In the genomic region with DNA sequence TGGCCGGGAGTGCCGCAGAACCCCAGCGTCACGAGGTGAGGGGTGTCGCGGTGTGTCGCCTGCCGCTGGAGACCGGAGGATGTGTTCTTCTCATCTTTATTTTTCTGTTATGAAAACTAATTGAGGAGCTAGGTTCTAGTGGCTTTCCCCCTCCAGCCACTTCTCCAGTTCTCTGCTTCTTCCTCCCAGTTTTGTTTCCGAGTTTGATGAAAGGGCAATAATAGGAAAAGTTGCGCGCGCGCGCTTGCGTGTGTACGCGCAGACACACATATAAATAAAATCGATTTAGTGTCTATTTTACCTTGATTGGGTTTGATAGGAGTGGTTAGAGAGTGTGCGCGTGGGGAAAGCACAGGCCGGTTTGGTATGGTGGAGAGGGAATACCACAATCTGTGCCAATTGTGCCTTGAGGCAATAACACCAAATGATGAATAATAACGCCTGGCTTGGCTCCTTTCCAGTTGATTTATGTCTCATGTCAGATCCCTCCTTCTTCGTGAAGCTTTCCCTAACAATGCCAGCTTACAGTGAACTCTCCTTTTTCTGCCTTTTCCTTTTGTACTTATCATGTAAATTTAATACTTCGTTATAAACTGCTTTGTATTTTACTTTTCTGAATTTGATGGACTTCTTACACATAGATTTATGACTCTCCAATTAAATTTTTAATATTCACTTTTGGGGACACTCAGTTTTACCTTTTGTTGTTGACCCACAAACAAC, we compare ENCODE assay signal across 8 cellular contexts. TPM values are rescaled to one million over a fixed set of nuclear protein-coding genes. Genes with fewer than 3 reads are reported as not detected.
DNase-seq lines count a peak whose midpoint lies in the region; ATAC-seq and TF ChIP-seq lines count a peak whose summit lies in the region.

No MANE protein-coding gene starts in this region.

- dilution Hi-C loops in IMR-90 (cut with HindIII; ENCODE audit: low sequenced_read_pairs, unreplicated experiment): no loop called here

- H3K4me2 ChIP-seq in IMR-90 (ENCODE audit: low read depth, low read length): peak overlapping the region; percentile 94

- H2BK120ac ChIP-seq in IMR-90 (ENCODE audit: low read depth, low read length): peak overlapping the region; percentile 59

- H3K4me3 ChIP-seq in IMR-90 (ENCODE audit: insufficient read depth, low read depth, low read length): peak overlapping the region; percentile 71
- H3K4me3 ChIP-seq in adipocyte (ENCODE audit: low read length): peak overlapping the region; percentile 98
- H3K4me3 ChIP-seq in right cardiac atrium (ENCODE audit: low read length): peak overlapping the region; percentile 68
- peak overlapping the region; percentile 77 to 92 (median 91) for H3K4me3 ChIP-seq in gastrocnemius medialis

- ATAC-seq in IMR-90 (ENCODE audit: low read depth) (no peak), right cardiac atrium (no peak), gastrocnemius medialis (no peak), GM21723 (IDR thresholded peaks at IDR 0.05; ENCODE audit: unreplicated experiment) (no peak)

- no peak overlapping the region for H2AK5ac ChIP-seq in IMR-90 (ENCODE audit: low read depth, low read length)

- peak overlapping the region; percentile 68 for H3K4ac ChIP-seq in IMR-90 (ENCODE audit: low read depth, low read length)

- 0 out of 3 replicates have a peak overlapping the region, but pooled peaks have one; percentile 7 for H2BK15ac ChIP-seq in IMR-90 (ENCODE audit: low read depth, low read length)

- H2BK20ac ChIP-seq in IMR-90 (ENCODE audit: low read depth, low read length): 0 out of 2 replicates have a peak overlapping the region, but pooled peaks have one; percentile 20

- H2BK5ac ChIP-seq in IMR-90 (ENCODE audit: low read depth, low read length, poor library complexity, severe bottlenecking): peak overlapping the region; percentile 49

- H3K27ac ChIP-seq in IMR-90 (ENCODE audit: insufficient read depth, low read length) (peak overlapping the region; percentile 61), right cardiac atrium (ENCODE audit: low read length) (peak overlapping the region; percentile 90), gastrocnemius medialis (peak overlapping the region; percentile 95 to 100 (median 98))

- peak overlapping the region; percentile 35 for H2AFZ ChIP-seq in IMR-90 (replicated peaks; ENCODE audit: low read length, poor library complexity)

- DNase-seq in COLO668 (lab: John Stamatoyannopoulos, UW; ENCODE audit: unreplicated experiment) (peak; percentile 34), IMR-90 (peak; percentile 86), RPMI8226 (peak; percentile 87), adipocyte (ENCODE audit: low read depth) (peak; percentile 93), right cardiac atrium (peak; percentile 32 to 73 (median 53)), gastrocnemius medialis (peak; percentile 21 to 41), hippocampal formation (lab: John Stamatoyannopoulos, UW) (no peak)

- POLR2A ChIA-PET in IMR-90 (lab: Charles Lee; ENCODE audit: unreplicated experiment): interaction anchor here (0.6 to 0.7 kb wide), 2 partner anchors 35 to 121 kb away, joined by 3 to 5 read pairs; a partner anchor contains a TSS

- no peak for TF ChIP-seq CTCF in IMR-90 (conservative IDR thresholded peaks at IDR 0.05; ENCODE audit: low read depth, low read length)
- peak in 2 of 5 experiments; percentile 3 to 10 for TF ChIP-seq CTCF in gastrocnemius medialis (IDR thresholded peaks at IDR 0.05 in 4 of 5, conservative IDR thresholded peaks at IDR 0.05 in 1 of 5)

- H3K9ac ChIP-seq in IMR-90 (ENCODE audit: low read depth, low read length): peak overlapping the region; percentile 83
- H3K9ac ChIP-seq in adipocyte (ENCODE audit: low read length): peak overlapping the region; percentile 97

- in situ Hi-C loops in IMR-90 (cut with MboI; ENCODE audit: low sequenced_read_pairs): no loop called here
- in situ Hi-C loops in gastrocnemius medialis (cut with MboI; ENCODE audit: low sequenced_read_pairs in 4 of 4): loop anchor here in 3 of 4 donors (5.0 to 25.0 kb wide), 4 partner anchors 139 to 459 kb away; no protein-coding TSS in a partner anchor

- H4K20me1 ChIP-seq in IMR-90 (ENCODE audit: insufficient read depth, low read length): peaks cover 50% of the 10 kb centered on the region

- H3K4me1 ChIP-seq in IMR-90 (ENCODE audit: control insufficient read depth, insufficient read depth, low read length): peaks cover 10% of the 10 kb centered on the region
- peaks cover 51% of the 10 kb centered on the region for H3K4me1 ChIP-seq in adipocyte (ENCODE audit: control insufficient read depth, insufficient read depth, low read length)
- H3K4me1 ChIP-seq in right cardiac atrium (ENCODE audit: control insufficient read depth, insufficient read depth, low read length): peaks cover 5% of the 10 kb centered on the region
- H3K4me1 ChIP-seq in gastrocnemius medialis: peaks cover 45 to 51% of the 10 kb centered on the region in 2 donors

- no CpG with 5 or more reads among the region's 25 CpGs for WGBS in IMR-90 (ENCODE audit: extremely low coverage in 2 of 2, insufficient read length in 1 of 2), 2 experiments
- WGBS in right cardiac atrium: 3% methylated on average over 25 of the region's 25 CpGs

- H2AK9ac ChIP-seq in IMR-90 (replicated peaks; ENCODE audit: low read depth, low read length, poor library complexity): peak overlapping the region; percentile 60

- peak overlapping the region; percentile 59 for H3K56ac ChIP-seq in IMR-90 (ENCODE audit: extremely low read depth, insufficient read depth, low read length)

- H3K27me3 ChIP-seq in IMR-90 (ENCODE audit: control insufficient read depth, insufficient read depth, low read length) (no peaks in the 10 kb centered on the region), adipocyte (replicated peaks; ENCODE audit: control insufficient read depth, insufficient read depth, low read length) (no peaks in the 10 kb centered on the region), right cardiac atrium (ENCODE audit: control insufficient read depth, insufficient read depth) (no peaks in the 10 kb centered on the region), gastrocnemius medialis (no peaks in the 10 kb centered on the region)

- BruUV-seq in IMR-90 (replicated peaks; lab: Mats Ljungman, UMichigan): no TSS peak

- no peaks in the 10 kb centered on the region for H3K9me3 ChIP-seq in IMR-90 (ENCODE audit: control insufficient read depth, insufficient read depth, low read length)
- H3K9me3 ChIP-seq in adipocyte (ENCODE audit: control insufficient read depth, low read length): no peaks in the 10 kb centered on the region
- H3K9me3 ChIP-seq in right cardiac atrium (ENCODE audit: control insufficient read depth, low read length): no peaks in the 10 kb centered on the region
- no peaks in the 10 kb centered on the region for H3K9me3 ChIP-seq in gastrocnemius medialis

- no peak; the same call in 1 of the 2 replicates for TF ChIP-seq RAD21 in IMR-90 (IDR thresholded peaks at IDR 0.05; ENCODE audit: low read length)

- H3K14ac ChIP-seq in IMR-90 (replicated peaks; ENCODE audit: low read depth, low read length): peak overlapping the region; percentile 92

- peak overlapping the region; percentile 24; the same call in 1 of the 2 replicates for H4K5ac ChIP-seq in IMR-90 (ENCODE audit: low read depth, low read length)

- CTCF ChIA-PET in IMR-90 (lab: Yijun Ruan, JAX): interaction anchor here (0.6 to 1.3 kb wide), 6 partner anchors 401 to 461 kb away, joined by 3 to 6 read pairs (median 4); no protein-coding TSS in a partner anchor

- H3K18ac ChIP-seq in IMR-90 (ENCODE audit: low read depth, low read length): peak overlapping the region; percentile 63; the same call in 1 of the 2 replicates

- intact Hi-C loops in IMR-90 (cut with micrococcal nuclease) (loop anchor here (1.0 to 5.0 kb wide), 5 partner anchors 76 to 524 kb away; no protein-coding TSS in a partner anchor), right cardiac atrium (cut with DNase I) (loop anchor here (2.0 to 10.0 kb wide), 8 partner anchors 121 to 459 kb away; a partner anchor contains a TSS), gastrocnemius medialis (cut with DNase I; ENCODE audit: low total_unique reads) (loop anchor here (2.0 to 10.0 kb wide), 6 partner anchors 45 to 821 kb away; a partner anchor contains a TSS)

- H3K36me3 ChIP-seq in IMR-90 (ENCODE audit: control insufficient read depth, insufficient read depth, low read length) (peaks cover 14% of the 10 kb centered on the region), adipocyte (ENCODE audit: control insufficient read depth, insufficient read depth, low read length, severe bottlenecking) (peaks cover 32% of the 10 kb centered on the region), gastrocnemius medialis (peaks cover 2 to 12% of the 10 kb centered on the region in 2 donors)

- H3K9me1 ChIP-seq in IMR-90 (ENCODE audit: insufficient read depth, low read length): peaks cover 16% of the 10 kb centered on the region

- peak overlapping the region; percentile 90 for H3K23ac ChIP-seq in IMR-90 (ENCODE audit: low read depth, low read length)

- peak overlapping the region in 1 of 2 experiments; percentile 1; a peak in 1 of 4 replicates for H4K8ac ChIP-seq in IMR-90 (ENCODE audit: low read depth in 2 of 2, low read length in 2 of 2)

- H3K79me1 ChIP-seq in IMR-90 (ENCODE audit: low read depth in 1 of 2, low read length in 2 of 2): peaks cover 0 to 31% of the 10 kb centered on the region in 2 experiments; a peak in 2 of 4 replicates

- TF ChIP-seq POLR2A in IMR-90 (IDR thresholded peaks at IDR 0.05; ENCODE audit: low read depth, low read length) (peak; percentile 59), gastrocnemius medialis (IDR thresholded peaks at IDR 0.05) (no peak)

- peak overlapping the region; percentile 23; the same call in 1 of the 2 replicates for H4K91ac ChIP-seq in IMR-90 (ENCODE audit: insufficient read depth, low read depth, low read length)

TF ChIP-seq in IMR-90, 13 proteins besides CTCF, POLR2A, EP300 and RAD21:
- TF ChIP-seq CEBPB (IDR thresholded peaks at IDR 0.05; ENCODE audit: low read depth, low read length) (peak; percentile 46; the same call in 1 of the 2 replicates), SMC3 (IDR thresholded peaks at IDR 0.05; ENCODE audit: low read depth, low read length) (peak; percentile 15; the same call in 1 of the 2 replicates), NFE2L2 (IDR thresholded peaks at IDR 0.05; ENCODE audit: low read depth, low read length) (no peak)
- TF ChIP-seq, protein P1, sequence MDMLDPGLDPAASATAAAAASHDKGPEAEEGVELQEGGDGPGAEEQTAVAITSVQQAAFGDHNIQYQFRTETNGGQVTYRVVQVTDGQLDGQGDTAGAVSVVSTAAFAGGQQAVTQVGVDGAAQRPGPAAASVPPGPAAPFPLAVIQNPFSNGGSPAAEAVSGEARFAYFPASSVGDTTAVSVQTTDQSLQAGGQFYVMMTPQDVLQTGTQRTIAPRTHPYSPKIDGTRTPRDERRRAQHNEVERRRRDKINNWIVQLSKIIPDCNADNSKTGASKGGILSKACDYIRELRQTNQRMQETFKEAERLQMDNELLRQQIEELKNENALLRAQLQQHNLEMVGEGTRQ (IDR thresholded peaks at IDR 0.05; ENCODE audit: low read depth, low read length): no peak

RNA-seq across cellular contexts. Expression of a gene that starts 1.5 kb away (rescaled TPM):
- 70.8 and 76.4 TPM in 2 replicates for total RNA-seq in IMR-90 (2012; rRNA removed)
- 11.5 and 12.6 TPM in 2 replicates for polyA plus RNA-seq in IMR-90 (2012; rRNA removed)
- 3.2 and 3.7 TPM in 2 replicates for polyA plus RNA-seq in IMR-90 (2012; cell fraction: cytosol; rRNA removed)
- 3.3 and 39.5 TPM in 2 replicates for polyA plus RNA-seq in IMR-90 (2012; cell fraction: nucleus; rRNA removed; ENCODE audit: low replicate concordance)
- total RNA-seq in right cardiac atrium: 10 to 100 TPM; 32.8 to 51.3 (median 41.2) TPM
- 24.3 TPM for polyA plus RNA-seq in right cardiac atrium
- total RNA-seq in gastrocnemius medialis: 10 to 100 TPM; 16.0 to 50.2 (median 31.7) TPM

Comparison
In these comparisons a context has a peak if more than half of its experiments do, and no peak if none do; other contexts are left out.
1. DNase-seq: peak in COLO668 (single experiment), IMR-90 (single experiment), RPMI8226 (single experiment), adipocyte (single experiment), right cardiac atrium (3 of 3) and gastrocnemius medialis (2 of 2); none in hippocampal formation (0 of 2).
2. Peak in every context shown above with its lines, with median percentiles within 50 percentile points of each other: H3K27ac ChIP-seq and H3K4me3 ChIP-seq.